ENCODE assay signal across 18 cellular contexts in genomic region chr17:9228408-9229159, GRCh38.
DNase-seq lines count a peak whose midpoint lies in the region; ATAC-seq, FAIRE-seq and TF ChIP-seq lines count a peak whose summit lies in the region.
"Had no signal": no experiment of that assay in that cellular context is flagged by ENCODE, and none has a peak within 500 bp of the region (broad histone marks: within the 10 kb centered on the region; RNA-seq: fewer than 3 reads in every experiment).

No MANE protein-coding gene starts in this region.

- peak overlapping the region; percentile 37 for H4K91ac ChIP-seq in H1 (replicated peaks; ENCODE audit: insufficient read length, low read length)
- no peak overlapping the region for H4K91ac ChIP-seq in neuronal stem cell (ENCODE audit: low read depth, low read length, poor library complexity)

- H3K4me2 ChIP-seq in H1 (ENCODE audit: insufficient read depth in 1 of 2, low read depth in 2 of 2, low read length in 2 of 2) (no peak overlapping the region), neuronal stem cell (ENCODE audit: insufficient read depth, low read length, poor library complexity, severe bottlenecking) (no peak overlapping the region)

- peaks cover 0 to 2% (median 0%) of the 10 kb centered on the region in 4 experiments; a peak in 2 of 7 replicates for H3K27me3 ChIP-seq in H1 (replicated peaks in 1 of 4; ENCODE audit: control insufficient read depth in 3 of 4, extremely low read depth in 1 of 4, insufficient read depth in 3 of 4, low read length in 3 of 4)
- peaks cover 0 to 16% (median 3%) of the 10 kb centered on the region in 3 experiments for H3K27me3 ChIP-seq in neuronal stem cell (ENCODE audit: control insufficient read depth in 3 of 3, insufficient read depth in 3 of 3, low read depth in 1 of 3, low read length in 3 of 3)

- H3K4me1 ChIP-seq in H1 (replicated peaks in 1 of 4; ENCODE audit: control insufficient read depth in 3 of 4, insufficient read depth in 4 of 4, low read length in 3 of 4): peaks cover 0 to 15% (median 7%) of the 10 kb centered on the region in 4 experiments; a peak in 6 of 7 replicates
- H3K4me1 ChIP-seq in neuronal stem cell (ENCODE audit: control insufficient read depth in 2 of 2, insufficient read depth in 1 of 2, low read depth in 1 of 2, low read length in 2 of 2): peaks cover 0 to 17% of the 10 kb centered on the region in 2 donors

- no peak overlapping the region for H3K23ac ChIP-seq in H1 (ENCODE audit: insufficient read length)
- no peak overlapping the region for H3K23ac ChIP-seq in neuronal stem cell (ENCODE audit: low read depth, low read length, poor library complexity)

- CTCF ChIA-PET in H1 (lab: Charles Lee; ENCODE audit: partially characterized antibody): interaction anchor here (0.8 to 1.1 kb wide), 4 partner anchors 8 to 66 kb away, joined by 3 to 4 read pairs (median 3); no protein-coding TSS in a partner anchor

- no peak overlapping the region for H3K18ac ChIP-seq in H1 (ENCODE audit: extremely low read depth, low read length)
- H3K18ac ChIP-seq in neuronal stem cell (ENCODE audit: low read length): peak overlapping the region; percentile 23

- H3K27ac ChIP-seq in H1 (ENCODE audit: low read depth, low read length): no peak overlapping the region
- no peak overlapping the region for H3K27ac ChIP-seq in neuronal stem cell (replicated peaks; ENCODE audit: low read length)
- H3K27ac ChIP-seq: C4-2B had no signal

- 90% methylated on average over 16 of the region's 16 CpGs; no CpG with 5 or more reads in 1 of the 2 experiments for WGBS in H1 (ENCODE audit: extremely low coverage in 1 of 2, insufficient coverage in 1 of 2, insufficient read length in 1 of 2, insufficient replicate concordance in 2 of 2, low coverage in 1 of 2, low lambda C conversion rate in 2 of 2, missing lambda C conversion rate in 1 of 2), 2 experiments
- WGBS in neuronal stem cell (ENCODE audit: extremely low coverage in 2 of 2, insufficient read length in 2 of 2, insufficient replicate concordance in 1 of 2), 2 donors: no CpG with 5 or more reads among the region's 16 CpGs

- H4K8ac ChIP-seq in H1 (ENCODE audit: extremely low read depth, insufficient read depth, low read length) (peak overlapping the region; percentile 22), neuronal stem cell (ENCODE audit: low read depth, low read length) (no peak overlapping the region)

- TF ChIP-seq RAD21 in H1 (IDR thresholded peaks at IDR 0.05 in 1 of 2, conservative IDR thresholded peaks at IDR 0.05 in 1 of 2; ENCODE audit: low read depth in 2 of 2, low read length in 2 of 2): no peak

- H3K36me3 ChIP-seq in H1 (ENCODE audit: control insufficient read depth in 2 of 4, insufficient read depth in 4 of 4, low read length in 3 of 4) (peaks cover 0 to 6% (median 0%) of the 10 kb centered on the region in 4 experiments; a peak in 1 of 8 replicates), neuronal stem cell (replicated peaks in 1 of 2; ENCODE audit: control insufficient read depth in 2 of 2, insufficient read depth in 2 of 2, low read length in 2 of 2) (peaks cover 0 to 2% of the 10 kb centered on the region in 2 donors)

- H2BK15ac ChIP-seq in H1 (ENCODE audit: low read length): peak overlapping the region; percentile 8
- H2BK15ac ChIP-seq in neuronal stem cell (ENCODE audit: low read length): peak overlapping the region; percentile 38

- H2AFZ ChIP-seq in H1 (ENCODE audit: low read length): no peak overlapping the region
- no peak overlapping the region for H2AFZ ChIP-seq in neuronal stem cell (ENCODE audit: low read length)

- ATAC-seq in GM21737 (IDR thresholded peaks at IDR 0.05; ENCODE audit: unreplicated experiment) (no peak), GM21360 (IDR thresholded peaks at IDR 0.05; ENCODE audit: unreplicated experiment) (no peak)
- ATAC-seq: HCT116 had no signal

- peaks cover 12% of the 10 kb centered on the region for H3K23me2 ChIP-seq in H1 (ENCODE audit: low read depth, low read length)

- peak; percentile 71 for FAIRE-seq in HTR-8/SVneo (lab: Jason Lieb, UNC)
- FAIRE-seq in H1 (lab: Jason Lieb, UNC): no peak
- FAIRE-seq: islet of Langerhans had no signal

- peaks cover 0 to 17% of the 10 kb centered on the region in 2 experiments for H4K20me1 ChIP-seq in H1 (replicated peaks in 1 of 2; ENCODE audit: control insufficient read depth in 1 of 2, insufficient read depth in 2 of 2, low read length in 2 of 2)

- H3K9me3 ChIP-seq in H1 (ENCODE audit: insufficient read depth in 2 of 2, low read depth in 1 of 2, low read length in 1 of 2) (no peaks in the 10 kb centered on the region), neuronal stem cell (replicated peaks in 1 of 2; ENCODE audit: control insufficient read depth in 2 of 2, insufficient read depth in 1 of 2, low read depth in 1 of 2, low read length in 2 of 2) (peaks cover 0 to 9% of the 10 kb centered on the region in 2 donors)

- H2BK12ac ChIP-seq in H1 (ENCODE audit: low read depth, low read length): peak overlapping the region; percentile 62; the same call in 1 of the 2 replicates
- no peak overlapping the region for H2BK12ac ChIP-seq in neuronal stem cell (ENCODE audit: low read length)

- 0 out of 2 replicates have a peak overlapping the region, but pooled peaks have one; percentile 66 for H2BK20ac ChIP-seq in H1 (ENCODE audit: low read length)

- no peak for TF ChIP-seq CTCF in H1 (IDR thresholded peaks at IDR 0.05; ENCODE audit: control extremely low read depth in 1 of 3, insufficient read depth in 1 of 3, low read depth in 1 of 3, low read length in 3 of 3)

- no peak overlapping the region for H3K56ac ChIP-seq in H1 (replicated peaks; ENCODE audit: insufficient read length, low read depth, low read length)

- POLR2A ChIA-PET in H1 (lab: Charles Lee; ENCODE audit: partially characterized antibody): no interaction called here

- peak overlapping the region; percentile 94 for H2AK5ac ChIP-seq in H1 (ENCODE audit: low read depth, low read length)
- H2AK5ac ChIP-seq in neuronal stem cell (ENCODE audit: low read depth, low read length): no peak overlapping the region

- no peaks in the 10 kb centered on the region for H3K79me1 ChIP-seq in H1 (ENCODE audit: low read depth, low read length)
- H3K79me1 ChIP-seq in neuronal stem cell (ENCODE audit: low read depth, low read length): peaks cover 3% of the 10 kb centered on the region

- H3K4me3 ChIP-seq in H1 (ENCODE audit: extremely low read depth in 1 of 4, insufficient read depth in 2 of 4, low read depth in 3 of 4, low read length in 4 of 4) (no peak overlapping the region), neuronal stem cell (ENCODE audit: low read length in 2 of 2) (peak overlapping the region in 1 of 2 donors; percentile 56)

- H4K5ac ChIP-seq in H1 (ENCODE audit: insufficient read length, low read depth, low read length): no peak overlapping the region

- no peaks in the 10 kb centered on the region for H3K79me2 ChIP-seq in H1 (ENCODE audit: control insufficient read depth in 1 of 2, insufficient read depth in 2 of 2, low read length in 2 of 2)

- H3K9ac ChIP-seq in H1 (replicated peaks in 1 of 4; ENCODE audit: extremely low read depth in 1 of 4, low read depth in 3 of 4, low read length in 3 of 4): peak overlapping the region in 1 of 4 experiments; percentile 28; a peak in 1 of 7 replicates
- peak overlapping the region; percentile 61 for H3K9ac ChIP-seq in neuronal stem cell (ENCODE audit: low read depth, low read length, poor library complexity)

- H2BK5ac ChIP-seq in H1 (ENCODE audit: low read depth, low read length): no peak overlapping the region
- no peak overlapping the region for H2BK5ac ChIP-seq in neuronal stem cell (ENCODE audit: low read length)

- H2BK120ac ChIP-seq in H1 (replicated peaks; ENCODE audit: low read depth, low read length) (no peak overlapping the region), neuronal stem cell (ENCODE audit: low read depth, low read length) (no peak overlapping the region)

- H3K14ac ChIP-seq in H1 (ENCODE audit: insufficient read length) (no peak overlapping the region), neuronal stem cell (ENCODE audit: low read length) (no peak overlapping the region)

- TF ChIP-seq EP300 in H1 (IDR thresholded peaks at IDR 0.05; ENCODE audit: borderline replicate concordance in 1 of 2, low read depth in 2 of 2, low read length in 2 of 2): no peak

- H3K4ac ChIP-seq in H1 (replicated peaks; ENCODE audit: insufficient read length, low read depth, low read length): peak overlapping the region; percentile 93
- H3K4ac ChIP-seq in neuronal stem cell (ENCODE audit: low read length): no peak overlapping the region

- no peak for TF ChIP-seq POLR2A in H1 (IDR thresholded peaks at IDR 0.05; ENCODE audit: control extremely low read depth in 1 of 2, low read depth in 2 of 2, low read length in 2 of 2)

- DNase-seq in AG08395 (ENCODE audit: low spot score) (peak; percentile 68), HTR-8/SVneo (ENCODE audit: insufficient read length, low spot score) (peak; percentile 45), H1 (ENCODE audit: low read depth in 1 of 2, low spot score in 2 of 2) (no peak), neuronal stem cell (ENCODE audit: low spot score) (no peak), G401 (ENCODE audit: low spot score) (no peak), COLO668 (lab: John Stamatoyannopoulos, UW; ENCODE audit: unreplicated experiment) (no peak)
- DNase-seq: activated CD4-positive, alpha-beta T cell treated with anti-CD3 and anti-CD28 coated beads for 48 hours; MV-4-11; NCI-H526; nephron progenitor cell; stimulated activated CD4-positive, alpha-beta T cell treated with anti-CD3 and anti-CD28 coated beads, Interleukin-1b, Interleukin-23, amount 100 ng/mL, for 48 hours; stimulated activated naive CD4-positive, alpha-beta T cell treated with Interleukin-2 at 50 U/mL for 16 hours; SW 1271 had no signal

- in situ Hi-C loops in G401 (cut with HindIII; ENCODE audit: low sequenced_read_pairs): no loop called here

TF ChIP-seq in H1, 55 proteins besides CTCF, POLR2A, EP300 and RAD21:
- TF ChIP-seq ATF3 (IDR thresholded peaks at IDR 0.05; ENCODE audit: insufficient read depth, low read depth, low read length): no peak
- TF ChIP-seq KDM5A (IDR thresholded peaks at IDR 0.05; ENCODE audit: low read length): no peak
- TF ChIP-seq RXRA (IDR thresholded peaks at IDR 0.05; ENCODE audit: insufficient read depth, low read depth, low read length): no peak
- no peak for TF ChIP-seq BCL11A (IDR thresholded peaks at IDR 0.05; ENCODE audit: low read depth in 2 of 2, low read length in 2 of 2)
- TF ChIP-seq MAX (IDR thresholded peaks at IDR 0.05): no peak

Comparison
In these comparisons a context has a peak if more than half of its experiments do, and no peak if none do; other contexts are left out.
1. DNase-seq: peak in AG08395 (single experiment) and HTR-8/SVneo (single experiment); none in H1 (0 of 2), neuronal stem cell (single experiment), G401 (single experiment) and COLO668 (single experiment).